In the genomic region with DNA sequence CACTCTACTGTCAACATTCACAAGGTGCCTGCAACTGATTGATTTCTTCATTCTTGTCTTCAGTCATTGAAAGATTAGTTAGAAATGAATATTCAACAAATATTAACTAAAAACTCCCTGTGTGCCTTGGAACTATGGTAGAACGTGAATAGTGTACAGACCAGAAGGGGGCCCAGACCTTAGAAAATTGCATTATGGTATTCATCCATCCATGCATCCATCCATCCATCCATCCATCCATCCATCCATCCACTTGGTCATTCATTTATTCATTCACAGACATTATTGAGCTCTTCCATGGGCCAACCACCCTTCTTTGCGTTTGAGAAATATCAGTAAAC, we compare ENCODE assay signal across 1 cellular context.
TF ChIP-seq lines count a peak whose summit lies in the region.

No MANE protein-coding gene starts in this region.

TF ChIP-seq in SK-N-SH treated with all-trans-retinoic acid at 6 μM for 48 hours, 23 proteins besides CTCF, POLR2A, EP300 and RAD21:
- TF ChIP-seq, protein P1, sequence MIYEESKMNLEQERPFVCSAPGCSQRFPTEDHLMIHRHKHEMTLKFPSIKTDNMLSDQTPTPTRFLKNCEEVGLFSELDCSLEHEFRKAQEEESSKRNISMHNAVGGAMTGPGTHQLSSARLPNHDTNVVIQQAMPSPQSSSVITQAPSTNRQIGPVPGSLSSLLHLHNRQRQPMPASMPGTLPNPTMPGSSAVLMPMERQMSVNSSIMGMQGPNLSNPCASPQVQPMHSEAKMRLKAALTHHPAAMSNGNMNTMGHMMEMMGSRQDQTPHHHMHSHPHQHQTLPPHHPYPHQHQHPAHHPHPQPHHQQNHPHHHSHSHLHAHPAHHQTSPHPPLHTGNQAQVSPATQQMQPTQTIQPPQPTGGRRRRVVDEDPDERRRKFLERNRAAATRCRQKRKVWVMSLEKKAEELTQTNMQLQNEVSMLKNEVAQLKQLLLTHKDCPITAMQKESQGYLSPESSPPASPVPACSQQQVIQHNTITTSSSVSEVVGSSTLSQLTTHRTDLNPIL (CRISPR knock-in tag; IDR thresholded peaks at IDR 0.05; ENCODE audit: low read depth): no peak
- TF ChIP-seq ZFP3 (CRISPR knock-in tag; IDR thresholded peaks at IDR 0.05) (no peak), ZNF8 (CRISPR knock-in tag; IDR thresholded peaks at IDR 0.05) (no peak), ZNF70 (CRISPR knock-in tag; IDR thresholded peaks at IDR 0.05) (no peak), ZNF565 (CRISPR knock-in tag; conservative IDR thresholded peaks at IDR 0.05; ENCODE audit: low read depth) (no peak), TOX (CRISPR knock-in tag; IDR thresholded peaks at IDR 0.05; ENCODE audit: borderline replicate concordance) (no peak), ZC3H10 (CRISPR knock-in tag; IDR thresholded peaks at IDR 0.05) (no peak), BACH2 (CRISPR knock-in tag; IDR thresholded peaks at IDR 0.05; ENCODE audit: borderline replicate concordance) (no peak)
